19 cellular contexts compared by ENCODE assay signal in genomic region chr4:165986956-165987698, GRCh38.
DNase-seq lines count a peak whose midpoint lies in the region; ATAC-seq and TF ChIP-seq lines count a peak whose summit lies in the region.
"Had no signal": no experiment of that assay in that cellular context is flagged by ENCODE, and none has a peak within 500 bp of the region (broad histone marks: within the 10 kb centered on the region; RNA-seq: fewer than 3 reads in every experiment).

No MANE protein-coding gene starts in this region.

- peak overlapping the region; percentile 2 for H3K4me2 ChIP-seq in KMS-11

- no peaks in the 10 kb centered on the region for H4K20me1 ChIP-seq in KMS-11 (ENCODE audit: insufficient read depth)

- no peak for ATAC-seq in GM19035 (IDR thresholded peaks at IDR 0.05; ENCODE audit: unreplicated experiment)
- ATAC-seq: K562, T-cell had no signal

- peak; percentile 34 for DNase-seq in NCI-H526 treated with DMSO at 0.1 percent for 48 hours (lab: John Stamatoyannopoulos, UW)
- peak; percentile 9 for DNase-seq in astrocyte of the hippocampus (ENCODE audit: low read depth, low spot score)
- no peak for DNase-seq in NCI-H345 (lab: John Stamatoyannopoulos, UW)
- no peak for DNase-seq in activated gamma-delta T cell (lab: John Stamatoyannopoulos, UW)
- no peak for DNase-seq in hippocampal formation (lab: John Stamatoyannopoulos, UW)
- DNase-seq: CD4-positive, CD25-positive, alpha-beta regulatory T cell; COR-L47; DMS 273 treated with DMSO at 0.1 percent for 48 hours; DND-41; GOT3; NCI-H1417 treated with DMSO at 0.1 percent for 48 hours; NCI-H226; NCI-H524 treated with DMSO at 0.1 percent for 48 hours; SHP77; T-cell had no signal

- H3K4me1 ChIP-seq in KMS-11 (ENCODE audit: low read depth, poor library complexity, severe bottlenecking) = peaks cover 7% of the 10 kb centered on the region

- no peak overlapping the region for H3K9ac ChIP-seq in KMS-11

- no peak for TF ChIP-seq CTCF in KMS-11 (conservative IDR thresholded peaks at IDR 0.05; ENCODE audit: low read depth, low read length)

- no peak overlapping the region for H3K27ac ChIP-seq in KMS-11
- H3K27ac ChIP-seq: SK-N-MC had no signal

- H3K4me3 ChIP-seq in KMS-11 (IDR thresholded peaks at IDR 0.05; ENCODE audit: insufficient read depth, low read depth, low read length) = no peak overlapping the region
- H3K4me3 ChIP-seq: K562, SK-N-MC had no signal

- H3K36me3 ChIP-seq in KMS-11 (ENCODE audit: insufficient read depth) = no peaks in the 10 kb centered on the region

- H2AFZ ChIP-seq in KMS-11 (ENCODE audit: low read depth) = no peak overlapping the region; the same call in 1 of the 2 replicates

- H3K27me3 ChIP-seq in KMS-11 (ENCODE audit: insufficient read depth, low read depth) = no peaks in the 10 kb centered on the region

- H3K79me2 ChIP-seq in KMS-11 (ENCODE audit: insufficient read depth, low read depth) = no peaks in the 10 kb centered on the region

Comparison
In these comparisons a context has a peak if more than half of its experiments do, and no peak if none do; other contexts are left out.
1. DNase-seq: peak in NCI-H526 treated with DMSO at 0.1 percent for 48 hours (single experiment) and astrocyte of the hippocampus (single experiment); none in NCI-H345 (single experiment), activated gamma-delta T cell (single experiment) and hippocampal formation (0 of 2).